In the genomic region with DNA sequence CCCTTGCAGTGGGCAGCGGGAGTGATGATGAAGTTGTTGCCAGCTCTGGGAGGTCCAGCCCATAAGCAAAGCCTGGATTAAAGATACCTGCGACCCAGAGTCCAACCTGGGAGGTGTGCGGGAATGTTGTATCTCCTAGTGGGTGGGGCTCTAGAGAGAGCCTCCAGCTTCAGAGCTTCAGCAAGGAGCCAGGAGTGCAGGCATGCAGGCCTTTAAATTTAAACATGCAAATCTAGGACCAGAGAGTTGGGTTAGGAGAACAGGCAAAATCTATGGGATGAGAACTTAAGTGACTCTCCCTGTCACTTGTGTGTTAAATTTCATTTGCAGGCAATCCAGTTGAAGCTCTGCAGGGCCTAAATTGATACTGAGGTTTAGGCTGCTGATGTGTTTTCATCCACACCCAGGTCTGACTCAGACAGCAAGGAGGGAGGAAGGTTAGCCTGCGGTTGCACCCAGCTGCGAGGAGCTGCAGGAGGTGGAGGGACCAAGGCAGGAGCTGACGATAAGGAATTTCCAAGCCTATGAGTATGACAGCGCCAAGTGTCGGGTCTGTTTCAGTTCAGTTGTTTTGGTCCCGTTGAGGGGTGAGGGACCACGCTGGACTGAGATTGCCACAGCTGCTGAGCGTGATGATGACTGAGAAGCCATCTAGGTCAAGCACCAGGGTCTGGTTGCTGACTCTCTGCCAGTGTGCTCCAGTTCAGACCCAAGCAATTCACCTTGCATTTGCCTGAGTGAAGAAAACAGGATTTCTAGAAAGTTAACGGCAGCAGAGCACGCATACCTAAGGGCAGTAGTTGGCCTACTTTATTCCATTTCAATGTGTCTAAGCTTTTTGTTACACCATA, we compare ENCODE assay signal across 28 cellular contexts.
DNase-seq lines count a peak whose midpoint lies in the region; ATAC-seq and TF ChIP-seq lines count a peak whose summit lies in the region.
"Had no signal": no experiment of that assay in that cellular context is flagged by ENCODE, and none has a peak within 500 bp of the region (broad histone marks: within the 10 kb centered on the region; RNA-seq: fewer than 3 reads in every experiment).

No MANE protein-coding gene starts in this region.

- H3K9me3 ChIP-seq in esophagus muscularis mucosa, result no peaks in the 10 kb centered on the region
- no peaks in the 10 kb centered on the region for H3K9me3 ChIP-seq in CD4-positive, alpha-beta memory T cell (ENCODE audit: control insufficient read depth in 1 of 2, low read length in 2 of 2)
- H3K9me3 ChIP-seq: A549; BLaER1 treated with 17β-estradiol and CSF1 and Interleukin-3, amounts not matched to agents 10 nM and 100 nM; breast epithelium; gastrocnemius medialis; left lung; Peyer's patch; uterus had no signal

- DNase-seq in A172 (ENCODE audit: low spot score) (peak; percentile 87), HK-2 (ENCODE audit: unreplicated experiment) (peak; percentile 46), SK-N-DZ (ENCODE audit: low spot score) (peak; percentile 29), esophagus muscularis mucosa (ENCODE audit: extremely low spot score) (peak; percentile 66), NCI-H510A (lab: John Stamatoyannopoulos, UW) (no peak), MV-4-11 (lab: John Stamatoyannopoulos, UW) (no peak)
- no peak for DNase-seq in CD4-positive, alpha-beta memory T cell
- DNase-seq in activated CD8-positive, alpha-beta memory T cell treated with anti-CD3 and anti-CD28 coated beads, Interleukin-2, amount 10 ng/mL, durations not matched to agents 7 days and 5 days, result no peak
- DNase-seq: activated CD4-positive, alpha-beta T cell treated with anti-CD3 and anti-CD28 coated beads for 4 hours; activated naive CD8-positive, alpha-beta T cell treated with anti-CD3 and anti-CD28 coated beads, Interleukin-2, amount 10 ng/mL, durations not matched to agents 7 days and 5 days; gastrocnemius medialis; GDM1; H9; left lung; midbrain; NCI-H1092; NCI-H2029 treated with DMSO at 0.1 percent for 48 hours; nephron progenitor cell; Peyer's patch; small intestine; stimulated activated CD4-positive, alpha-beta T cell treated with anti-CD3 and anti-CD28 coated beads, Interleukin-4, amount 100 ng/mL, for 1 hour; uterus had no signal

- H3K36me3 Mint-ChIP-seq in CD4-positive, alpha-beta memory T cell, result no peaks in the 10 kb centered on the region
- no peaks in the 10 kb centered on the region for H3K36me3 Mint-ChIP-seq in activated CD8-positive, alpha-beta memory T cell treated with anti-CD3 and anti-CD28 coated beads, Interleukin-2, amount 10 ng/mL, durations not matched to agents 7 days and 5 days
- H3K36me3 Mint-ChIP-seq: activated naive CD8-positive, alpha-beta T cell treated with anti-CD3 and anti-CD28 coated beads, Interleukin-2, amount 10 ng/mL, durations not matched to agents 7 days and 5 days had no signal

- no peak overlapping the region for H3K4me3 Mint-ChIP-seq in CD4-positive, alpha-beta memory T cell
- H3K4me3 Mint-ChIP-seq in activated CD8-positive, alpha-beta memory T cell treated with anti-CD3 and anti-CD28 coated beads, Interleukin-2, amount 10 ng/mL, durations not matched to agents 7 days and 5 days, result no peak overlapping the region
- H3K4me3 Mint-ChIP-seq: activated naive CD8-positive, alpha-beta T cell treated with anti-CD3 and anti-CD28 coated beads, Interleukin-2, amount 10 ng/mL, durations not matched to agents 7 days and 5 days; H9; nephron progenitor cell had no signal

- intact Hi-C loops in esophagus muscularis mucosa (cut with DNase I), result loop anchor here (10.0 kb wide), 1 partner anchor 171 kb away; no protein-coding TSS in a partner anchor
- intact Hi-C loops in CD4-positive, alpha-beta memory T cell (cut with micrococcal nuclease), result no loop called here

- H3K36me3 ChIP-seq in esophagus muscularis mucosa, result no peaks in the 10 kb centered on the region
- no peaks in the 10 kb centered on the region for H3K36me3 ChIP-seq in CD4-positive, alpha-beta memory T cell (ENCODE audit: insufficient read depth, low read length)
- H3K36me3 ChIP-seq: BLaER1 treated with 17β-estradiol and CSF1 and Interleukin-3, amounts not matched to agents 10 nM and 100 nM; breast epithelium; gastrocnemius medialis; left lung; Peyer's patch; uterus had no signal

- H3K27ac Mint-ChIP-seq in CD4-positive, alpha-beta memory T cell, result no peak overlapping the region
- no peak overlapping the region for H3K27ac Mint-ChIP-seq in activated CD8-positive, alpha-beta memory T cell treated with anti-CD3 and anti-CD28 coated beads, Interleukin-2, amount 10 ng/mL, durations not matched to agents 7 days and 5 days
- H3K27ac Mint-ChIP-seq: activated naive CD8-positive, alpha-beta T cell treated with anti-CD3 and anti-CD28 coated beads, Interleukin-2, amount 10 ng/mL, durations not matched to agents 7 days and 5 days; activated T-helper 2 cell treated with anti-CD3 and anti-CD28 coated beads, Interferon-gamma antibody, Interleukin-2, Interleukin-4, amounts not matched to agents 10 μg/mL and 5 μg/mL and 100 μg/mL, durations not matched to agents 14 hours and 24 hours and 36 hours; nephron progenitor cell; progenitor cell of endocrine pancreas had no signal

- CTCF ChIA-PET in CD4-positive, alpha-beta memory T cell (lab: Charles Lee; ENCODE audit: partially characterized antibody), result no interaction called here
- CTCF ChIA-PET in activated CD8-positive, alpha-beta memory T cell treated with anti-CD3 and anti-CD28 coated beads, Interleukin-2, amount 10 ng/mL, durations not matched to agents 7 days and 5 days (lab: Charles Lee), result no interaction called here

- ATAC-seq in activated CD8-positive, alpha-beta memory T cell treated with anti-CD3 and anti-CD28 coated beads, Interleukin-2, amount 10 ng/mL, durations not matched to agents 7 days and 5 days, result no peak
- ATAC-seq: A549, gastrocnemius medialis, left lung had no signal

- TF ChIP-seq POLR2A in esophagus muscularis mucosa (IDR thresholded peaks at IDR 0.05; ENCODE audit: low read depth), result no peak

- no peaks in the 10 kb centered on the region for H3K27me3 ChIP-seq in esophagus muscularis mucosa
- no peaks in the 10 kb centered on the region for H3K27me3 ChIP-seq in CD4-positive, alpha-beta memory T cell (ENCODE audit: insufficient read depth, low read length)
- H3K27me3 ChIP-seq: BLaER1 treated with 17β-estradiol and CSF1 and Interleukin-3, amounts not matched to agents 10 nM and 100 nM; breast epithelium; gastrocnemius medialis; left lung; Peyer's patch; uterus had no signal

- TF ChIP-seq CTCF in esophagus muscularis mucosa (IDR thresholded peaks at IDR 0.05), result no peak

- peaks cover 0 to 6% (median 0%) of the 10 kb centered on the region in 4 donors for H3K4me1 ChIP-seq in esophagus muscularis mucosa
- no peaks in the 10 kb centered on the region for H3K4me1 ChIP-seq in CD4-positive, alpha-beta memory T cell (ENCODE audit: insufficient read depth, low read length)
- H3K4me1 ChIP-seq: A549; BLaER1 treated with 17β-estradiol and CSF1 and Interleukin-3, amounts not matched to agents 10 nM and 100 nM; breast epithelium; left lung; Peyer's patch; uterus had no signal

- TF ChIP-seq EP300 in esophagus muscularis mucosa (IDR thresholded peaks at IDR 0.05), result no peak

- WGBS in esophagus muscularis mucosa, result 84% methylated on average over 13 of the region's 13 CpGs

- H3K9me3 Mint-ChIP-seq in CD4-positive, alpha-beta memory T cell, result peaks cover 0 to 3% (median 0%) of the 10 kb centered on the region in 8 donors
- H3K9me3 Mint-ChIP-seq in activated CD8-positive, alpha-beta memory T cell treated with anti-CD3 and anti-CD28 coated beads, Interleukin-2, amount 10 ng/mL, durations not matched to agents 7 days and 5 days (ENCODE audit: low read depth), result no peaks in the 10 kb centered on the region
- H3K9me3 Mint-ChIP-seq: activated T-helper 2 cell treated with anti-CD3 and anti-CD28 coated beads, Interferon-gamma antibody, Interleukin-2, Interleukin-4, amounts not matched to agents 10 μg/mL and 5 μg/mL and 100 μg/mL, durations not matched to agents 14 hours and 24 hours and 36 hours; nephron progenitor cell had no signal

- POLR2A ChIA-PET in CD4-positive, alpha-beta memory T cell (lab: Charles Lee; ENCODE audit: partially characterized antibody), result no interaction called here

- H3K4me1 Mint-ChIP-seq in CD4-positive, alpha-beta memory T cell, result peaks cover 0 to 1% (median 0%) of the 10 kb centered on the region in 4 donors
- no peaks in the 10 kb centered on the region for H3K4me1 Mint-ChIP-seq in activated CD8-positive, alpha-beta memory T cell treated with anti-CD3 and anti-CD28 coated beads, Interleukin-2, amount 10 ng/mL, durations not matched to agents 7 days and 5 days
- H3K4me1 Mint-ChIP-seq: activated naive CD8-positive, alpha-beta T cell treated with anti-CD3 and anti-CD28 coated beads, Interleukin-2, amount 10 ng/mL, durations not matched to agents 7 days and 5 days; nephron progenitor cell had no signal

- H3K27me3 Mint-ChIP-seq in CD4-positive, alpha-beta memory T cell, result peaks cover 8 to 10% of the 10 kb centered on the region in 2 donors
- peaks cover 5% of the 10 kb centered on the region for H3K27me3 Mint-ChIP-seq in activated CD8-positive, alpha-beta memory T cell treated with anti-CD3 and anti-CD28 coated beads, Interleukin-2, amount 10 ng/mL, durations not matched to agents 7 days and 5 days
- H3K27me3 Mint-ChIP-seq: activated naive CD8-positive, alpha-beta T cell treated with anti-CD3 and anti-CD28 coated beads, Interleukin-2, amount 10 ng/mL, durations not matched to agents 7 days and 5 days had no signal

- no peak overlapping the region for H3K4me3 ChIP-seq in esophagus muscularis mucosa
- H3K4me3 ChIP-seq in CD4-positive, alpha-beta memory T cell (ENCODE audit: low read length in 2 of 2), result no peak overlapping the region
- H3K4me3 ChIP-seq: A549; BLaER1 treated with 17β-estradiol and CSF1 and Interleukin-3, amounts not matched to agents 10 nM and 100 nM; breast epithelium; gastrocnemius medialis; left lung; Peyer's patch; uterus had no signal

- H3K27ac ChIP-seq in esophagus muscularis mucosa (replicated peaks in 1 of 4), result no peak overlapping the region
- no peak overlapping the region for H3K27ac ChIP-seq in CD4-positive, alpha-beta memory T cell (ENCODE audit: low read depth, low read length)
- H3K27ac ChIP-seq: A549; BLaER1 treated with 17β-estradiol and CSF1 and Interleukin-3, amounts not matched to agents 10 nM and 100 nM; breast epithelium; epithelial cell of prostate; gastrocnemius medialis; left lung; Peyer's patch; uterus had no signal

Comparison
In these comparisons a context has a peak if more than half of its experiments do, and no peak if none do; other contexts are left out.
1. DNase-seq: peak in A172 (single experiment), HK-2 (single experiment), SK-N-DZ (single experiment) and esophagus muscularis mucosa (single experiment); none in CD4-positive, alpha-beta memory T cell (0 of 5), activated CD8-positive, alpha-beta memory T cell treated with anti-CD3 and anti-CD28 coated beads, Interleukin-2, amount 10 ng/mL, durations not matched to agents 7 days and 5 days (single experiment), NCI-H510A (single experiment) and MV-4-11 (single experiment).